Comparison of ENCODE assay signal across 8 cellular contexts in genomic region chr1:215566556-215567490, GRCh38. TPM values are rescaled to one million over a fixed set of nuclear protein-coding genes. Genes with fewer than 3 reads are reported as not detected.
DNase-seq lines count a peak whose midpoint lies in the region; ATAC-seq and TF ChIP-seq lines count a peak whose summit lies in the region.

KCTD3 (plus strand) TSS chr1:215567304; CDS start chr1:215567686, 382 bp downstream.

- intact Hi-C loops in activated CD4-positive, alpha-beta T cell treated with anti-CD3 and anti-CD28 coated beads for 36 hours (cut with DNase I, micrococcal nuclease), result loop anchor here (1.0 to 10.0 kb wide), 3 partner anchors 964 to 1580 kb away; partner anchors contain the start of genes CENPF (in 1 of the 2) and PROX1 (in 1 of the 2)

- no peaks in the 10 kb centered on the region for H3K36me3 Mint-ChIP-seq in activated CD4-positive, alpha-beta T cell treated with anti-CD3 and anti-CD28 coated beads for 36 hours (ENCODE audit: low read depth)
- H3K36me3 Mint-ChIP-seq in effector memory CD8-positive, alpha-beta T cell (ENCODE audit: insufficient read depth), result no peaks in the 10 kb centered on the region

- H3K4me1 ChIP-seq in lung (ENCODE audit: control insufficient read depth in 2 of 2, insufficient read depth in 2 of 2, low read length in 2 of 2), result peaks cover 2 to 14% of the 10 kb centered on the region in 2 donors

- peak; percentile 54 for TF ChIP-seq POLR2A in GM18951 (IDR thresholded peaks at IDR 0.05; ENCODE audit: extremely low read depth, insufficient read depth, insufficient read length)

- DNase-seq in AML-193 (lab: John Stamatoyannopoulos, UW) (peak; percentile 20 to 28), NCI-H2227 (lab: John Stamatoyannopoulos, UW; ENCODE audit: unreplicated experiment) (peak; percentile 78), lung (ENCODE audit: low spot score) (peak; percentile 74)
- DNase-seq in activated CD4-positive, alpha-beta T cell treated with anti-CD3 and anti-CD28 coated beads for 36 hours, result peak; percentile 76
- no peak for DNase-seq in effector memory CD8-positive, alpha-beta T cell
- peak; percentile 27 to 36 for DNase-seq in stimulated activated CD4-positive, alpha-beta T cell treated with anti-CD3 and anti-CD28 coated beads, Interleukin-4, amount 100 ng/mL, for 48 hours (ENCODE audit: low read depth in 2 of 2)

- peak within 1 kb of the TSS; percentile 87 for H3K27ac Mint-ChIP-seq in activated CD4-positive, alpha-beta T cell treated with anti-CD3 and anti-CD28 coated beads for 36 hours
- no peak within 1 kb of the TSS for H3K27ac Mint-ChIP-seq in effector memory CD8-positive, alpha-beta T cell

- H3K27me3 Mint-ChIP-seq in activated CD4-positive, alpha-beta T cell treated with anti-CD3 and anti-CD28 coated beads for 36 hours, result peaks cover 8% of the 10 kb centered on the region
- H3K27me3 Mint-ChIP-seq in effector memory CD8-positive, alpha-beta T cell, result peaks cover 14 to 20% of the 10 kb centered on the region in 2 donors

- H3K4me3 ChIP-seq in lung, result peak within 1 kb of the TSS; percentile 99

- no peaks in the 10 kb centered on the region for H3K36me3 ChIP-seq in lung (ENCODE audit: control insufficient read depth in 2 of 2, insufficient read depth in 2 of 2, low read length in 2 of 2)

- H3K27ac ChIP-seq in lung (ENCODE audit: low read depth in 1 of 2, low read length in 1 of 2), result peak within 1 kb of the TSS; percentile 93 to 96

- in situ Hi-C loops in GM18951 (cut with MboI; ENCODE audit: low sequenced_read_pairs, unreplicated experiment), result no loop called here

- H3K9me3 Mint-ChIP-seq in activated CD4-positive, alpha-beta T cell treated with anti-CD3 and anti-CD28 coated beads for 36 hours (ENCODE audit: low read depth), result no peaks in the 10 kb centered on the region
- peaks cover 0 to 3% of the 10 kb centered on the region in 2 donors for H3K9me3 Mint-ChIP-seq in effector memory CD8-positive, alpha-beta T cell

- POLR2A ChIA-PET in activated CD4-positive, alpha-beta T cell treated with anti-CD3 and anti-CD28 coated beads for 36 hours (lab: Charles Lee), result interaction anchor here (0.5 kb wide), 1 partner anchor 37 kb away, joined by 3 read pairs; no protein-coding TSS in a partner anchor

- no peak for TF ChIP-seq CTCF in lung (IDR thresholded peaks at IDR 0.05; ENCODE audit: control extremely low read depth, extremely low read depth)

- peaks cover 30% of the 10 kb centered on the region for H3K4me1 Mint-ChIP-seq in activated CD4-positive, alpha-beta T cell treated with anti-CD3 and anti-CD28 coated beads for 36 hours
- H3K4me1 Mint-ChIP-seq in effector memory CD8-positive, alpha-beta T cell (ENCODE audit: low read depth in 2 of 2), result peaks cover 0 to 3% of the 10 kb centered on the region in 2 donors

- no peaks in the 10 kb centered on the region for H3K27me3 ChIP-seq in lung (ENCODE audit: control insufficient read depth, insufficient read depth)

- WGBS in lung, 2 donors, result 7 to 10% methylated on average over 34 to 44 of the region's 44 CpGs

- peak within 1 kb of the TSS; percentile 92 for H3K4me3 Mint-ChIP-seq in activated CD4-positive, alpha-beta T cell treated with anti-CD3 and anti-CD28 coated beads for 36 hours
- H3K4me3 Mint-ChIP-seq in effector memory CD8-positive, alpha-beta T cell, result peak within 1 kb of the TSS; percentile 76 to 79

- ATAC-seq in HG03135 (IDR thresholded peaks at IDR 0.05; ENCODE audit: unreplicated experiment), result peak; percentile 61
- ATAC-seq in activated CD4-positive, alpha-beta T cell treated with anti-CD3 and anti-CD28 coated beads for 36 hours, result peak; percentile 60
- ATAC-seq in effector memory CD8-positive, alpha-beta T cell (replicated peaks), result no peak
- ATAC-seq in lung (ENCODE audit: insufficient read depth, low FRiP score), result peak; percentile 88

- CTCF ChIA-PET in activated CD4-positive, alpha-beta T cell treated with anti-CD3 and anti-CD28 coated beads for 36 hours (lab: Charles Lee), result interaction anchor here (1.3 kb wide), 1 partner anchor 10 kb away, joined by 4 read pairs; no protein-coding TSS in a partner anchor

- H3K9me3 ChIP-seq in lung (ENCODE audit: control insufficient read depth in 2 of 2, insufficient read depth in 1 of 2, low read length in 1 of 2), result no peaks in the 10 kb centered on the region

RNA-seq across cellular contexts. Expression of gene KCTD3, which starts in this region (rescaled TPM):
- 1 to 10 TPM; 4.0 to 4.2 TPM for total RNA-seq in activated CD4-positive, alpha-beta T cell treated with anti-CD3 and anti-CD28 coated beads for 36 hours
- total RNA-seq in lung, result 10 to 100 TPM; 22.2 to 47.5 TPM
- 10 to 100 TPM; 11.6 to 13.9 TPM for polyA plus RNA-seq in lung

Comparison
In these comparisons a context has a peak if more than half of its experiments do, and no peak if none do; other contexts are left out.
1. RNA of gene KCTD3 (total RNA-seq): 22.2 to 47.5 TPM in lung; 4.0 to 4.2 TPM in activated CD4-positive, alpha-beta T cell treated with anti-CD3 and anti-CD28 coated beads for 36 hours; every median in the first group is over 4 times any median in the second.
2. DNase-seq: peak in AML-193 (2 of 2), NCI-H2227 (single experiment), activated CD4-positive, alpha-beta T cell treated with anti-CD3 and anti-CD28 coated beads for 36 hours (single experiment), lung (single experiment) and stimulated activated CD4-positive, alpha-beta T cell treated with anti-CD3 and anti-CD28 coated beads, Interleukin-4, amount 100 ng/mL, for 48 hours (2 of 2); none in effector memory CD8-positive, alpha-beta T cell (0 of 3).